Comparison of ENCODE assay signal across 8 cellular contexts in genomic region chr9:35051069-35051967, GRCh38. TPM values are rescaled to one million over a fixed set of nuclear protein-coding genes. Genes with fewer than 3 reads are reported as not detected.
A peak's percentile ranks its signal among the peaks of the same experiment; 100 is the strongest.
DNase-seq lines count a peak whose midpoint lies in the region; ATAC-seq and TF ChIP-seq lines count a peak whose summit lies in the region.

No MANE protein-coding gene starts in this region.

- no peaks in the 10 kb centered on the region for H3K4me1 ChIP-seq in tibial nerve

- no peak overlapping the region for H3K4me3 ChIP-seq in tibial nerve

- no peak for TF ChIP-seq EP300 in tibial nerve (IDR thresholded peaks at IDR 0.05)

- no peaks in the 10 kb centered on the region for H3K9me3 ChIP-seq in tibial nerve

- TF ChIP-seq CTCF in tibial nerve (IDR thresholded peaks at IDR 0.05): peak in 4 of 5 experiments; percentile 15 to 49 (median 30)

- peak; percentile 55 for DNase-seq in SIG-M5 treated with dmso at 0.1 percent for 504 hours (lab: John Stamatoyannopoulos, UW; ENCODE audit: unreplicated experiment)
- no peak for DNase-seq in SIG-M5 (lab: John Stamatoyannopoulos, UW)
- peak; percentile 32 for DNase-seq in MV-4-11 (lab: John Stamatoyannopoulos, UW)
- DNase-seq in dermis microvascular lymphatic vessel endothelial cell (ENCODE audit: low read depth in 2 of 2): peak; percentile 40 to 65
- peak; percentile 6 for DNase-seq in middle frontal gyrus (ENCODE audit: extremely low spot score, low spot score)
- DNase-seq in tibial nerve (ENCODE audit: low spot score in 2 of 2): no peak

- peaks cover 0 to 89% (median 3%) of the 10 kb centered on the region in 3 donors for H3K36me3 ChIP-seq in tibial nerve

- peak overlapping the region in 1 of 4 donors; percentile 24 for H3K27ac ChIP-seq in tibial nerve

- no peak for TF ChIP-seq POLR2A in tibial nerve (IDR thresholded peaks at IDR 0.05)

- no peaks in the 10 kb centered on the region for H3K27me3 ChIP-seq in tibial nerve

- WGBS in tibial nerve, 2 donors: 88 to 89% methylated on average over 7 of the region's 7 CpGs

- peak; percentile 64 to 76 for ATAC-seq in activated CD4-positive, CD25-positive, alpha-beta regulatory T cell treated with anti-CD3 and anti-CD28 coated beads, Interleukin-2, amount 50 U/mL, for 24 hours
- no peak for ATAC-seq in HG03196 (IDR thresholded peaks at IDR 0.05; ENCODE audit: unreplicated experiment)

RNA-seq across cellular contexts. Expression of gene VCP, which starts 21.1 kb away (rescaled TPM):
- total RNA-seq in dermis microvascular lymphatic vessel endothelial cell (509 and 563 TPM in 2 replicates), tibial nerve (100 to 1,000 TPM; 134 to 190 (median 149) TPM)

RNA-seq across cellular contexts. Expression of gene FANCG, which starts 28.4 kb away (rescaled TPM):
- total RNA-seq in dermis microvascular lymphatic vessel endothelial cell (13.9 and 19.3 TPM in 2 replicates), tibial nerve (10 to 100 TPM; 14.4 to 30.8 (median 20.8) TPM)

RNA-seq across cellular contexts. Expression of gene PIGO, which starts 45.1 kb away (rescaled TPM):
- total RNA-seq in dermis microvascular lymphatic vessel endothelial cell (7.4 and 9.5 TPM in 2 replicates), tibial nerve (10 to 100 TPM; 16.1 to 23.2 (median 18.7) TPM)

RNA-seq across cellular contexts. Expression of gene STOML2, which starts 51.6 kb away (rescaled TPM):
- 199 and 234 TPM in 2 replicates for total RNA-seq in dermis microvascular lymphatic vessel endothelial cell
- 10 to 100 TPM; 67.2 to 97.7 (median 93.7) TPM for total RNA-seq in tibial nerve

Comparison
In these comparisons a context has a peak if more than half of its experiments do, and no peak if none do; other contexts are left out.
1. DNase-seq: peak in SIG-M5 treated with dmso at 0.1 percent for 504 hours (single experiment), MV-4-11 (single experiment), dermis microvascular lymphatic vessel endothelial cell (2 of 2) and middle frontal gyrus (single experiment); none in SIG-M5 (single experiment) and tibial nerve (0 of 2).